9 cellular contexts compared by ENCODE assay signal in the genomic region with DNA sequence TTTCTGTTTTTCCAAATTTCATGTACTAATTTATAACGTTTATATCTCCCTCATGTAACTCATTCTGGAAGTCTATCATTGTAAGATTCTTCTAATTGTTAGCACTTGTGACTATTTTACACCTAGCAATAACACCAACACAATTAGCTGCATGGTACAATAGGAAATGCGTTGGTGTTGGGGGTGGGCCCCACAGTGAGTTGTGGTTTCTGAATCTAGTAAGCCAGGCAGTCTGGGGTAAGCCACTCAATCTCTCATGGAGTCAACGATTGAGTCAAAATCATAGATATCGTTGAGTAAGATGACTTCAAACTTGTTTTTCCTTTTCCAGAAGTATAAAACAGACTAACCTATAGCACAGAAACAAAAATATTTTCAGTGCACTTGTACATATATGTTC.
"Had no signal": no experiment of that assay in that cellular context is flagged by ENCODE, and none has a peak within 500 bp of the region (broad histone marks: within the 10 kb centered on the region; RNA-seq: fewer than 3 reads in every experiment).

No MANE protein-coding gene starts in this region.

- H3K36me3 ChIP-seq: HAP-1 had no signal

- H3K9ac ChIP-seq: GM23248 had no signal

- DNase-seq: GM23248, GOT3, H7, H9, HCEC 1CT, HFFc6 had no signal

- H3K27ac Mint-ChIP-seq: GM23338, H9, HFFc6 had no signal

- H3K4me1 ChIP-seq: HAP-1 had no signal

- H3K9me3 ChIP-seq: HAP-1 had no signal

- H3K4me1 Mint-ChIP-seq: GM23338, H9 had no signal

- ATAC-seq: GM23338, HCT116 had no signal

- H3K4me3 Mint-ChIP-seq: GM23338, H9, HFFc6 had no signal

- H3K4me2 ChIP-seq: GM23338 had no signal

- H3K27ac ChIP-seq: GM23248 had no signal

- H3K4me3 ChIP-seq: GM23248, GM23338, HAP-1 had no signal

- H2AFZ ChIP-seq: GM23248, GM23338 had no signal
